In the genomic region with DNA sequence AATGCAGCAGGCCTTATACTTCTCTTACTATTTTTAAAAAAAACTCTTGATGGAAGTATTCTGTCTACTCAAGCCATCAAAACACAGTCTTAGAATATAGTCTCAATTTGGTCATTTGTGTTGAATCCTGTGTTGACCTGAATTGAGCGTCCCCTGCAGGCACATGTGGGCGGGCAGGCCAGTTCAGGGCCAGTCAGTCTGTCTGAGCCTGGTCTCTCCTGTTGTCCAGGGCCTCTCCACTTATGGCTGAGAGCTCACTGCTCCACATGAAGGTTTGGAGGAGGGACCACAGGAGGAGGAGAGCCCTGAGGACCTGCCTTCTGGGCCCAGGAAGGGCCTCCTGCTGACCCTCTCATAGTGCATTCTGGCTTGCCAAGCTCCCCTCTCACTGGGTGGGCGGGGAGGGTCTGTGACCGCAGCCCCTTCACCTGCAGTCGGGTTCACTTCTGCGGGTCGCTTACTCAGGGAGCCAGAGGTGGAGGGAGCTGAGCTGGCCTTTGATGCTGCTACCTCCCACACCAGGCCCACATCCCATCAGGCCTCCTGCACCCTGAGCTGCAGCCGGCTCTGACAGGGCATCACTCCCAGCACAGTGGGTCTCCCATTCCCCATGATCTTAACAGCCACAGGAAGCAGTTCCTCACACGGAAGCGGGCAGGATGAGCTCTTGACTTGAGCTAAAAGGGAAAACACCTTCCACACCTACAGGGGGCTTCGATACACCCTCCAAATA, we compare ENCODE assay signal across 1 cellular context.
TF ChIP-seq lines count a peak whose summit lies in the region.

No MANE protein-coding gene starts in this region.

TF ChIP-seq in WTC11, 78 proteins besides CTCF, POLR2A, EP300 and RAD21 (continued from another document):
- TF ChIP-seq, protein P1, sequence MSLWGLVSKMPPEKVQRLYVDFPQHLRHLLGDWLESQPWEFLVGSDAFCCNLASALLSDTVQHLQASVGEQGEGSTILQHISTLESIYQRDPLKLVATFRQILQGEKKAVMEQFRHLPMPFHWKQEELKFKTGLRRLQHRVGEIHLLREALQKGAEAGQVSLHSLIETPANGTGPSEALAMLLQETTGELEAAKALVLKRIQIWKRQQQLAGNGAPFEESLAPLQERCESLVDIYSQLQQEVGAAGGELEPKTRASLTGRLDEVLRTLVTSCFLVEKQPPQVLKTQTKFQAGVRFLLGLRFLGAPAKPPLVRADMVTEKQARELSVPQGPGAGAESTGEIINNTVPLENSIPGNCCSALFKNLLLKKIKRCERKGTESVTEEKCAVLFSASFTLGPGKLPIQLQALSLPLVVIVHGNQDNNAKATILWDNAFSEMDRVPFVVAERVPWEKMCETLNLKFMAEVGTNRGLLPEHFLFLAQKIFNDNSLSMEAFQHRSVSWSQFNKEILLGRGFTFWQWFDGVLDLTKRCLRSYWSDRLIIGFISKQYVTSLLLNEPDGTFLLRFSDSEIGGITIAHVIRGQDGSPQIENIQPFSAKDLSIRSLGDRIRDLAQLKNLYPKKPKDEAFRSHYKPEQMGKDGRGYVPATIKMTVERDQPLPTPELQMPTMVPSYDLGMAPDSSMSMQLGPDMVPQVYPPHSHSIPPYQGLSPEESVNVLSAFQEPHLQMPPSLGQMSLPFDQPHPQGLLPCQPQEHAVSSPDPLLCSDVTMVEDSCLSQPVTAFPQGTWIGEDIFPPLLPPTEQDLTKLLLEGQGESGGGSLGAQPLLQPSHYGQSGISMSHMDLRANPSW (CRISPR knock-in tag; conservative IDR thresholded peaks at IDR 0.05; ENCODE audit: low read depth): no peak
- no peak for TF ChIP-seq ZNF263 (CRISPR knock-in tag; IDR thresholded peaks at IDR 0.05; ENCODE audit: low read depth)
- TF ChIP-seq ZNF423 (CRISPR knock-in tag; IDR thresholded peaks at IDR 0.05): no peak
- no peak for TF ChIP-seq ZNF416 (CRISPR knock-in tag; IDR thresholded peaks at IDR 0.05)
- no peak for TF ChIP-seq TP53 (CRISPR knock-in tag; IDR thresholded peaks at IDR 0.05)
- TF ChIP-seq ZBTB21 (CRISPR knock-in tag; IDR thresholded peaks at IDR 0.05; ENCODE audit: borderline replicate concordance): no peak
- no peak for TF ChIP-seq ETV6 (CRISPR knock-in tag; IDR thresholded peaks at IDR 0.05)
- TF ChIP-seq, protein P2, sequence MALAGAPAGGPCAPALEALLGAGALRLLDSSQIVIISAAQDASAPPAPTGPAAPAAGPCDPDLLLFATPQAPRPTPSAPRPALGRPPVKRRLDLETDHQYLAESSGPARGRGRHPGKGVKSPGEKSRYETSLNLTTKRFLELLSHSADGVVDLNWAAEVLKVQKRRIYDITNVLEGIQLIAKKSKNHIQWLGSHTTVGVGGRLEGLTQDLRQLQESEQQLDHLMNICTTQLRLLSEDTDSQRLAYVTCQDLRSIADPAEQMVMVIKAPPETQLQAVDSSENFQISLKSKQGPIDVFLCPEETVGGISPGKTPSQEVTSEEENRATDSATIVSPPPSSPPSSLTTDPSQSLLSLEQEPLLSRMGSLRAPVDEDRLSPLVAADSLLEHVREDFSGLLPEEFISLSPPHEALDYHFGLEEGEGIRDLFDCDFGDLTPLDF (CRISPR knock-in tag; IDR thresholded peaks at IDR 0.05): no peak
